ENCODE assay signal across 1 cellular context in genomic region chr6:136226027-136226673, GRCh38.
TF ChIP-seq lines count a peak whose summit lies in the region.

No MANE protein-coding gene starts in this region.

TF ChIP-seq in K562, 482 proteins besides CTCF, POLR2A, EP300 and RAD21 (continued from another document and continues in another):
- TF ChIP-seq ELK3 (CRISPR knock-in tag; IDR thresholded peaks at IDR 0.05) (no peak), FOXM1 (IDR thresholded peaks at IDR 0.05; ENCODE audit: low read depth) (no peak), FOXM1 (CRISPR knock-in tag; IDR thresholded peaks at IDR 0.05; ENCODE audit: low read depth) (0 out of 2 replicates have a peak, but pooled peaks have one; percentile 26), RNF219 (CRISPR knock-in tag; IDR thresholded peaks at IDR 0.05) (no peak), PREB (CRISPR knock-in tag; IDR thresholded peaks at IDR 0.05) (no peak), SMC3 (conservative IDR thresholded peaks at IDR 0.05; ENCODE audit: insufficient read depth, low read depth, low read length) (peak; percentile 92), SREBF2 (CRISPR knock-in tag; IDR thresholded peaks at IDR 0.05) (no peak), NR2C2 (CRISPR knock-in tag; IDR thresholded peaks at IDR 0.05) (no peak), NR2C2 (tag; IDR thresholded peaks at IDR 0.05) (no peak; the same call in 1 of the 2 replicates), ILF3 (IDR thresholded peaks at IDR 0.05; ENCODE audit: borderline replicate concordance) (no peak), CBFA2T2 (conservative IDR thresholded peaks at IDR 0.05) (no peak), BRD9 (IDR thresholded peaks at IDR 0.05; ENCODE audit: low read depth, partially characterized antibody) (no peak), NCOA6 (IDR thresholded peaks at IDR 0.05) (no peak), ARID2 (IDR thresholded peaks at IDR 0.05) (peak; percentile 72; the same call in 1 of the 2 replicates), CREB3 (tag; conservative IDR thresholded peaks at IDR 0.05; ENCODE audit: low read depth) (no peak), KDM2B (CRISPR knock-in tag; IDR thresholded peaks at IDR 0.05) (no peak), NFRKB (IDR thresholded peaks at IDR 0.05; ENCODE audit: low read depth) (no peak), PURB (CRISPR knock-in tag; IDR thresholded peaks at IDR 0.05; ENCODE audit: low read depth) (no peak), BRF1 (IDR thresholded peaks at IDR 0.05; ENCODE audit: borderline replicate concordance, extremely low read depth, insufficient read length) (no peak), GABPB2 (CRISPR knock-in tag; conservative IDR thresholded peaks at IDR 0.05) (no peak), ZBTB34 (CRISPR knock-in tag; IDR thresholded peaks at IDR 0.05) (no peak), MBD1 (CRISPR knock-in tag; IDR thresholded peaks at IDR 0.05) (no peak), SP1 (CRISPR knock-in tag; IDR thresholded peaks at IDR 0.05) (no peak), TEAD2 (tag; IDR thresholded peaks at IDR 0.05) (0 out of 2 replicates have a peak, but pooled peaks have one; percentile 18), PKNOX1 (IDR thresholded peaks at IDR 0.05) (peak; percentile 28; the same call in 1 of the 2 replicates), ZNF280A (IDR thresholded peaks at IDR 0.05; ENCODE audit: low read depth, partially characterized antibody) (no peak), ADNP (tag; IDR thresholded peaks at IDR 0.05) (no peak), FOXK2 (conservative IDR thresholded peaks at IDR 0.05 in 1 of 2, IDR thresholded peaks at IDR 0.05 in 1 of 2; ENCODE audit: low read depth in 2 of 2) (no peak), ZBED1 (IDR thresholded peaks at IDR 0.05) (no peak), ZNF41 (CRISPR knock-in tag; conservative IDR thresholded peaks at IDR 0.05) (no peak), ELK1 (CRISPR knock-in tag; IDR thresholded peaks at IDR 0.05) (no peak), POLR3A (IDR thresholded peaks at IDR 0.05; ENCODE audit: borderline replicate concordance, extremely low read depth, insufficient read depth, insufficient read length) (no peak), RBM25 (IDR thresholded peaks at IDR 0.05; ENCODE audit: low read depth, low read length, severe bottlenecking) (no peak), E4F1 (CRISPR knock-in tag; IDR thresholded peaks at IDR 0.05; ENCODE audit: borderline replicate concordance) (0 out of 2 replicates have a peak, but pooled peaks have one; percentile 41), NCOR1 (IDR thresholded peaks at IDR 0.05) (no peak), GABPA (tag; conservative IDR thresholded peaks at IDR 0.05; ENCODE audit: low read depth) (no peak), LARP7 (IDR thresholded peaks at IDR 0.05) (no peak), CREB5 (CRISPR knock-in tag; IDR thresholded peaks at IDR 0.05) (no peak), NFATC3 (IDR thresholded peaks at IDR 0.05) (no peak), ZNF263 (CRISPR knock-in tag; IDR thresholded peaks at IDR 0.05; ENCODE audit: borderline replicate concordance) (no peak), TSC22D4 (tag; IDR thresholded peaks at IDR 0.05) (no peak), ZFP36 (IDR thresholded peaks at IDR 0.05; ENCODE audit: low read depth, low read length, partially characterized antibody) (no peak), ATF7 (IDR thresholded peaks at IDR 0.05) (no peak), ZNF668 (CRISPR knock-in tag; IDR thresholded peaks at IDR 0.05) (no peak), E2F5 (CRISPR knock-in tag; IDR thresholded peaks at IDR 0.05) (no peak), FOXK1 (CRISPR knock-in tag; IDR thresholded peaks at IDR 0.05; ENCODE audit: borderline replicate concordance) (no peak), ZNF740 (CRISPR knock-in tag; IDR thresholded peaks at IDR 0.05) (no peak), ZNF740 (tag; IDR thresholded peaks at IDR 0.05) (no peak)
